12 cellular contexts compared by ENCODE assay signal in the genomic region with DNA sequence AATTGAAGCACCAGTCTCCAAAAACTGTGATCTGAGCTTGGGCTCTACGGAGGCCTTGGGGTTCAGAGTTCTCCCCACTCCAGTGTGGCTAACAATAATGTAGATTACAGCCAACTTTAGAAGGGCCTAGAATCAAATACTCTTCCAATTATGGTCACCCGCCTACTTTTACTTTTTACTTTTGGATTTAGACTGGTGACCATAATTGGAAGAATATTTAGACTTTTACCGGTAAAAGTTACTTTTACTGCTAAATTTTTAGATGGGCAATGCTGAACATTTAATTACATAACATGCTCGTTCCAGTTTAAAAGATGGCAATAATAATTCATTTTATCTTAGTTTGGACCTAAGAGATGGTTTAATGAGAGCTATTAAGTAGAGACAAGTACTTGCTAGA. TPM values are rescaled to one million over a fixed set of nuclear protein-coding genes. Genes with fewer than 3 reads are reported as not detected.
DNase-seq lines count a peak whose midpoint lies in the region; ATAC-seq and TF ChIP-seq lines count a peak whose summit lies in the region.
"Had no signal": no experiment of that assay in that cellular context is flagged by ENCODE, and none has a peak within 500 bp of the region (broad histone marks: within the 10 kb centered on the region; RNA-seq: fewer than 3 reads in every experiment).

No MANE protein-coding gene starts in this region.

- intact Hi-C loops in mammary epithelial cell (cut with micrococcal nuclease), result loop anchor here (2.0 kb wide), 2 partner anchors 35 to 75 kb away; partner anchors contain the start of genes FAM216A and GPN3
- intact Hi-C loops in mucosa of descending colon (cut with DNase I, micrococcal nuclease), result no loop called here

- CTCF ChIA-PET in mammary epithelial cell (lab: Charles Lee; ENCODE audit: low non-redundant PET), result no interaction called here

- H3K9me3 ChIP-seq in Peyer's patch (no peaks in the 10 kb centered on the region), mammary epithelial cell (replicated peaks; ENCODE audit: insufficient read depth, low read length) (no peaks in the 10 kb centered on the region), thoracic aorta (no peaks in the 10 kb centered on the region), mucosa of descending colon (no peaks in the 10 kb centered on the region)

- peak overlapping the region; percentile 52 to 75 (median 68) for H3K27ac ChIP-seq in Peyer's patch
- H3K27ac ChIP-seq in mammary epithelial cell (ENCODE audit: insufficient read depth, low read depth, low read length), result peak overlapping the region; percentile 68
- peak overlapping the region; percentile 68 to 72 for H3K27ac ChIP-seq in thoracic aorta

- peaks cover 0 to 36% (median 5%) of the 10 kb centered on the region in 4 donors for H3K4me1 ChIP-seq in Peyer's patch
- H3K4me1 ChIP-seq in mammary epithelial cell (ENCODE audit: insufficient read depth, low read length), result peaks cover 52% of the 10 kb centered on the region
- H3K4me1 ChIP-seq in thoracic aorta (ENCODE audit: control insufficient read depth in 1 of 2, low read depth in 2 of 2), result peaks cover 19 to 43% of the 10 kb centered on the region in 2 donors
- peaks cover 29% of the 10 kb centered on the region for H3K4me1 ChIP-seq in mucosa of descending colon (ENCODE audit: low read depth)

- no peak for TF ChIP-seq POLR2A in Peyer's patch (IDR thresholded peaks at IDR 0.05)

- H3K36me3 ChIP-seq in Peyer's patch (peaks cover 0 to 12% (median 0%) of the 10 kb centered on the region in 3 donors), mammary epithelial cell (ENCODE audit: insufficient read depth, low read length) (peaks cover 6% of the 10 kb centered on the region), thoracic aorta (no peaks in the 10 kb centered on the region), mucosa of descending colon (ENCODE audit: low read depth) (no peaks in the 10 kb centered on the region)

- no peak for DNase-seq in Peyer's patch
- no peak for DNase-seq in mammary epithelial cell
- DNase-seq in mesothelial cell of epicardium (ENCODE audit: low spot score in 2 of 2, unreplicated experiment in 2 of 2), result no peak
- DNase-seq in thoracic aorta (ENCODE audit: low spot score), result no peak
- no peak for DNase-seq in mucosa of descending colon
- no peak for DNase-seq in stimulated activated naive CD8-positive, alpha-beta T cell treated with anti-CD3 and anti-CD28 coated beads, Interleukin-15, Interleukin-2, amounts not matched to agents 100 U/mL and 50 U/mL, for 24 hours
- DNase-seq: activated T-cell treated with anti-CD3 and anti-CD28 coated beads, Interleukin-2, amount 50 U/mL, for 48 hours; GOT3; NCI-H526; SIG-M5 had no signal

- H3K79me2 ChIP-seq in mammary epithelial cell (ENCODE audit: insufficient read depth, low read length), result peaks cover 69% of the 10 kb centered on the region

- H3K27me3 ChIP-seq in Peyer's patch, result no peaks in the 10 kb centered on the region
- H3K27me3 ChIP-seq in mammary epithelial cell (ENCODE audit: insufficient read depth, low read length), result no peaks in the 10 kb centered on the region
- no peaks in the 10 kb centered on the region for H3K27me3 ChIP-seq in thoracic aorta (replicated peaks; ENCODE audit: insufficient read depth)

- dilution Hi-C loops in mammary epithelial cell (cut with HindIII; ENCODE audit: low sequenced_read_pairs), result no loop called here

- H3K9ac ChIP-seq in mammary epithelial cell (ENCODE audit: insufficient read depth, low read length), result no peak overlapping the region

- H3K4me3 Mint-ChIP-seq in mesothelial cell of epicardium, result no peak overlapping the region
- H3K4me3 Mint-ChIP-seq: WTC11 had no signal

- no peaks in the 10 kb centered on the region for H3K9me3 Mint-ChIP-seq in mesothelial cell of epicardium
- H3K9me3 Mint-ChIP-seq: WTC11 had no signal

- peaks cover 7% of the 10 kb centered on the region for H3K36me3 Mint-ChIP-seq in mesothelial cell of epicardium

- H3K4me2 ChIP-seq in mammary epithelial cell (ENCODE audit: insufficient read depth, low read depth, low read length), result peak overlapping the region; percentile 61

- BruUV-seq in mammary epithelial cell (replicated peaks; lab: Mats Ljungman, UMichigan), result no TSS peak

- peak overlapping the region; percentile 89 for H3K27ac Mint-ChIP-seq in mesothelial cell of epicardium

- no peak for ATAC-seq in thoracic aorta (ENCODE audit: insufficient number of reproducible peaks, low FRiP score, low read depth)
- no peak for ATAC-seq in mucosa of descending colon
- no peak for ATAC-seq in stimulated activated naive CD8-positive, alpha-beta T cell treated with anti-CD3 and anti-CD28 coated beads, Interleukin-15, Interleukin-2, amounts not matched to agents 100 U/mL and 50 U/mL, for 24 hours
- ATAC-seq in GM19467 (IDR thresholded peaks at IDR 0.05; ENCODE audit: unreplicated experiment), result no peak
- ATAC-seq: WTC11 had no signal

- H4K20me1 ChIP-seq in mammary epithelial cell (ENCODE audit: insufficient read depth, low read length), result no peaks in the 10 kb centered on the region

- H3K4me1 Mint-ChIP-seq in mesothelial cell of epicardium, result peaks cover 13% of the 10 kb centered on the region

- H2AFZ ChIP-seq in mammary epithelial cell (ENCODE audit: low read depth, low read length), result no peak overlapping the region

- no peaks in the 10 kb centered on the region for H3K27me3 Mint-ChIP-seq in mesothelial cell of epicardium (ENCODE audit: low read depth)

- H3K4me3 ChIP-seq in Peyer's patch (no peak overlapping the region), mammary epithelial cell (replicated peaks in 1 of 3; ENCODE audit: insufficient read depth in 1 of 3, low read depth in 2 of 3, low read length in 3 of 3) (no peak overlapping the region), thoracic aorta (peak overlapping the region; percentile 40), mucosa of descending colon (no peak overlapping the region)

- 44% methylated on average over 4 of the region's 4 CpGs for WGBS in mammary epithelial cell (ENCODE audit: low coverage, missing lambda C conversion rate)

- in situ Hi-C loops in mammary epithelial cell (cut with MboI; ENCODE audit: low sequenced_read_pairs in 2 of 2), result no loop called here

- TF ChIP-seq CTCF in Peyer's patch (IDR thresholded peaks at IDR 0.05), result no peak
- TF ChIP-seq CTCF in mammary epithelial cell (conservative IDR thresholded peaks at IDR 0.05 in 1 of 2, IDR thresholded peaks at IDR 0.05 in 1 of 2; ENCODE audit: extremely low read depth in 1 of 2, insufficient read depth in 1 of 2, low read depth in 1 of 2, low read length in 2 of 2), result no peak
- no peak for TF ChIP-seq CTCF in mesothelial cell of epicardium (IDR thresholded peaks at IDR 0.05; ENCODE audit: unreplicated experiment)
- no peak for TF ChIP-seq CTCF in thoracic aorta (IDR thresholded peaks at IDR 0.05)
- TF ChIP-seq CTCF in mucosa of descending colon (IDR thresholded peaks at IDR 0.05), result no peak

RNA-seq across cellular contexts. Expression of gene PPTC7, which starts 39.2 kb away (rescaled TPM):
- total RNA-seq in Peyer's patch (10 to 100 TPM; 19.5 to 21.4 (median 20.1) TPM), mammary epithelial cell (10 to 100 TPM; 17.7 to 26.5 TPM), mesothelial cell of epicardium (14.2 to 15.3 TPM (median 14.5 TPM) in 3 replicates), thoracic aorta (10 to 100 TPM; 11.8 to 30.4 TPM), mucosa of descending colon (10 to 100 TPM; 32.2 to 34.8 (median 32.8) TPM)
- 18.2 TPM for polyA plus RNA-seq in mammary epithelial cell
- polyA minus RNA-seq in mammary epithelial cell, result 12.5 TPM

RNA-seq across cellular contexts. Expression of gene RAD9B, which starts 41.8 kb away (rescaled TPM):
- total RNA-seq in Peyer's patch (under 1 TPM in 2 of 4 donors, not detected in 2; 0.40 to 0.83 TPM), mammary epithelial cell (1 to 10 TPM; 1.1 to 2.5 TPM), mesothelial cell of epicardium (0.51 to 0.73 TPM (median 0.54 TPM) in 3 replicates), thoracic aorta (under 1 TPM in 1 of 2 donors, not detected in 1; 0.21 TPM), mucosa of descending colon (1 to 10 TPM in 1 of 3 donors, under 1 TPM in 2; 0.26 to 1.6 (median 0.53) TPM)
- 0.27 TPM for polyA plus RNA-seq in mammary epithelial cell
- polyA minus RNA-seq in mammary epithelial cell, result 0.57 TPM

RNA-seq across cellular contexts. Expression of gene VPS29, which starts 42.1 kb away (rescaled TPM):
- total RNA-seq in Peyer's patch (100 to 1,000 TPM in 2 of 4 donors, 10 to 100 TPM in 2; 81.1 to 124 (median 106) TPM), mammary epithelial cell (100 to 1,000 TPM in 1 of 2 donors, 10 to 100 TPM in 1; 56.3 to 130 TPM), mesothelial cell of epicardium (71.3 to 77.0 TPM (median 74.2 TPM) in 3 replicates), thoracic aorta (10 to 100 TPM; 77.7 to 82.6 TPM), mucosa of descending colon (100 to 1,000 TPM in 2 of 3 donors, 10 to 100 TPM in 1; 99.5 to 127 (median 121) TPM)
- polyA plus RNA-seq in mammary epithelial cell, result 152 TPM
- polyA minus RNA-seq in mammary epithelial cell, result 39.9 TPM
